Comparison of ENCODE assay signal across 12 cellular contexts in the genomic region with DNA sequence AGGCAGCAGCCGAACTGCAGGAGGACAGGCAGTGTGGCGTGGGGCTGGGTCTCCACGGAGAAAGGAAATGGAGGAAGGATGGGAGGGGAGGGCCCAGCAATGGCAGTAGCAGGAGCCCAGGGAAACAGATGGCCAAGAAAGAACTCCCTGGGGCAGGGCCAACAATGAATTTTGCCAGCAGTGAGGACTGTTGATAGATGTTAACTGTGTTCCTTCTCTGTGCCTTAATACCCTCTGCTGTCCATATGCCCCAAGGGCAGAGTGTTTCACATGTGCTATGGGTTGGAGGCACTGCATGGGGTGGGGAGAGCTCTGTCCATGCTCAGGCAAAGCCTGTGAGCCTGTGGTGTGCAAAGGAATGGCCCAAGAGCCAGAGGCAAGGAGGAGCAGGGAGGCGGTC.
A peak's percentile ranks its signal among the peaks of the same experiment; 100 is the strongest.
DNase-seq lines count a peak whose midpoint lies in the region; ATAC-seq and TF ChIP-seq lines count a peak whose summit lies in the region.
"Had no signal": no experiment of that assay in that cellular context is flagged by ENCODE, and none has a peak within 500 bp of the region (broad histone marks: within the 10 kb centered on the region; RNA-seq: fewer than 3 reads in every experiment).

No MANE protein-coding gene starts in this region.

- H3K4me1 ChIP-seq in BE2C: no peaks in the 10 kb centered on the region
- H3K4me1 ChIP-seq: prostate gland, testis had no signal

- no peaks in the 10 kb centered on the region for H3K27me3 ChIP-seq in BE2C
- H3K27me3 ChIP-seq: testis had no signal

- no peak for TF ChIP-seq CTCF in BE2C (IDR thresholded peaks at IDR 0.05; ENCODE audit: low read depth, low read length)

- intact Hi-C loops in activated T-helper 1 cell treated with anti-CD3 and anti-CD28 coated beads, Interleukin-12 subunit alpha, Interleukin-12 subunit beta, Interleukin-2, Interleukin-4 antibody, amounts not matched to agents 30 ng/mL and 10 ng/mL and 1 ng/mL, durations not matched to agents 14 hours and 24 hours and 36 hours (cut with micrococcal nuclease): no loop called here

- peaks cover 21% of the 10 kb centered on the region for H3K9me3 Mint-ChIP-seq in activated T-helper 1 cell treated with anti-CD3 and anti-CD28 coated beads, Interleukin-12 subunit alpha, Interleukin-12 subunit beta, Interleukin-2, Interleukin-4 antibody, amounts not matched to agents 30 ng/mL and 10 ng/mL and 1 ng/mL, durations not matched to agents 14 hours and 24 hours and 36 hours
- peaks cover 0 to 20% (median 17%) of the 10 kb centered on the region in 6 donors for H3K9me3 Mint-ChIP-seq in immature natural killer cell

- H3K36me3 Mint-ChIP-seq in activated T-helper 1 cell treated with anti-CD3 and anti-CD28 coated beads, Interleukin-12 subunit alpha, Interleukin-12 subunit beta, Interleukin-2, Interleukin-4 antibody, amounts not matched to agents 30 ng/mL and 10 ng/mL and 1 ng/mL, durations not matched to agents 14 hours and 24 hours and 36 hours (ENCODE audit: low read depth): peaks cover 13% of the 10 kb centered on the region
- peaks cover 15 to 19% (median 18%) of the 10 kb centered on the region in 3 donors for H3K36me3 Mint-ChIP-seq in immature natural killer cell

- H3K27me3 Mint-ChIP-seq in activated T-helper 1 cell treated with anti-CD3 and anti-CD28 coated beads, Interleukin-12 subunit alpha, Interleukin-12 subunit beta, Interleukin-2, Interleukin-4 antibody, amounts not matched to agents 30 ng/mL and 10 ng/mL and 1 ng/mL, durations not matched to agents 14 hours and 24 hours and 36 hours (ENCODE audit: insufficient read depth): peaks cover 2% of the 10 kb centered on the region
- peaks cover 4 to 5% (median 5%) of the 10 kb centered on the region in 3 donors for H3K27me3 Mint-ChIP-seq in immature natural killer cell (ENCODE audit: low read depth in 3 of 3)

- peak overlapping the region; percentile 26 for H3K27ac Mint-ChIP-seq in activated T-helper 1 cell treated with anti-CD3 and anti-CD28 coated beads, Interleukin-12 subunit alpha, Interleukin-12 subunit beta, Interleukin-2, Interleukin-4 antibody, amounts not matched to agents 30 ng/mL and 10 ng/mL and 1 ng/mL, durations not matched to agents 14 hours and 24 hours and 36 hours
- H3K27ac Mint-ChIP-seq in immature natural killer cell: peak overlapping the region in 5 of 6 donors; percentile 22 to 90 (median 80)
- H3K27ac Mint-ChIP-seq: activated naive CD4-positive, alpha-beta T cell treated with anti-CD3 and anti-CD28 coated beads, Interleukin-2, amount 10 ng/mL, durations not matched to agents 7 days and 5 days had no signal

- DNase-seq in BE2C (peak; percentile 57), DMS 273 treated with DMSO at 0.1 percent for 48 hours (lab: John Stamatoyannopoulos, UW) (peak; percentile 18), immature natural killer cell (no peak), AG08396 (ENCODE audit: low spot score) (no peak), NCI-H1048 (lab: John Stamatoyannopoulos, UW) (no peak), hippocampal formation (lab: John Stamatoyannopoulos, UW) (no peak)
- no peak for DNase-seq in activated T-helper 1 cell treated with anti-CD3 and anti-CD28 coated beads, Interleukin-12 subunit alpha, Interleukin-12 subunit beta, Interleukin-2, Interleukin-4 antibody, amounts not matched to agents 30 ng/mL and 10 ng/mL and 1 ng/mL, durations not matched to agents 14 hours and 24 hours and 36 hours (ENCODE audit: low spot score)
- DNase-seq: activated naive CD4-positive, alpha-beta T cell treated with anti-CD3 and anti-CD28 coated beads, Interleukin-2, amount 10 ng/mL, durations not matched to agents 7 days and 5 days; EL; testis had no signal

- ATAC-seq in GM21381 (IDR thresholded peaks at IDR 0.05; ENCODE audit: unreplicated experiment): no peak

- H3K4me3 Mint-ChIP-seq in activated T-helper 1 cell treated with anti-CD3 and anti-CD28 coated beads, Interleukin-12 subunit alpha, Interleukin-12 subunit beta, Interleukin-2, Interleukin-4 antibody, amounts not matched to agents 30 ng/mL and 10 ng/mL and 1 ng/mL, durations not matched to agents 14 hours and 24 hours and 36 hours: no peak overlapping the region
- H3K4me3 Mint-ChIP-seq in immature natural killer cell: no peak overlapping the region
- H3K4me3 Mint-ChIP-seq: activated naive CD4-positive, alpha-beta T cell treated with anti-CD3 and anti-CD28 coated beads, Interleukin-2, amount 10 ng/mL, durations not matched to agents 7 days and 5 days had no signal

- H3K4me1 Mint-ChIP-seq in activated T-helper 1 cell treated with anti-CD3 and anti-CD28 coated beads, Interleukin-12 subunit alpha, Interleukin-12 subunit beta, Interleukin-2, Interleukin-4 antibody, amounts not matched to agents 30 ng/mL and 10 ng/mL and 1 ng/mL, durations not matched to agents 14 hours and 24 hours and 36 hours (ENCODE audit: low read depth): peaks cover 46% of the 10 kb centered on the region
- H3K4me1 Mint-ChIP-seq in immature natural killer cell: peaks cover 36 to 48% of the 10 kb centered on the region in 2 donors

- no peak overlapping the region for H3K4me3 ChIP-seq in BE2C (ENCODE audit: low read depth, low read length)
- H3K4me3 ChIP-seq: prostate gland, testis had no signal

- H3K36me3 ChIP-seq in BE2C: no peaks in the 10 kb centered on the region
- H3K36me3 ChIP-seq: prostate gland had no signal

- no peaks in the 10 kb centered on the region for H3K9me3 ChIP-seq in BE2C
- H3K9me3 ChIP-seq: prostate gland, testis had no signal

Comparison
In these comparisons a context has a peak if more than half of its experiments do, and no peak if none do; other contexts are left out.
1. DNase-seq: peak in BE2C (single experiment) and DMS 273 treated with DMSO at 0.1 percent for 48 hours (single experiment); none in activated T-helper 1 cell treated with anti-CD3 and anti-CD28 coated beads, Interleukin-12 subunit alpha, Interleukin-12 subunit beta, Interleukin-2, Interleukin-4 antibody, amounts not matched to agents 30 ng/mL and 10 ng/mL and 1 ng/mL, durations not matched to agents 14 hours and 24 hours and 36 hours (single experiment), immature natural killer cell (0 of 3), AG08396 (single experiment), NCI-H1048 (single experiment) and hippocampal formation (0 of 2).